Comparison of ENCODE assay signal across 8 cellular contexts in the genomic region with DNA sequence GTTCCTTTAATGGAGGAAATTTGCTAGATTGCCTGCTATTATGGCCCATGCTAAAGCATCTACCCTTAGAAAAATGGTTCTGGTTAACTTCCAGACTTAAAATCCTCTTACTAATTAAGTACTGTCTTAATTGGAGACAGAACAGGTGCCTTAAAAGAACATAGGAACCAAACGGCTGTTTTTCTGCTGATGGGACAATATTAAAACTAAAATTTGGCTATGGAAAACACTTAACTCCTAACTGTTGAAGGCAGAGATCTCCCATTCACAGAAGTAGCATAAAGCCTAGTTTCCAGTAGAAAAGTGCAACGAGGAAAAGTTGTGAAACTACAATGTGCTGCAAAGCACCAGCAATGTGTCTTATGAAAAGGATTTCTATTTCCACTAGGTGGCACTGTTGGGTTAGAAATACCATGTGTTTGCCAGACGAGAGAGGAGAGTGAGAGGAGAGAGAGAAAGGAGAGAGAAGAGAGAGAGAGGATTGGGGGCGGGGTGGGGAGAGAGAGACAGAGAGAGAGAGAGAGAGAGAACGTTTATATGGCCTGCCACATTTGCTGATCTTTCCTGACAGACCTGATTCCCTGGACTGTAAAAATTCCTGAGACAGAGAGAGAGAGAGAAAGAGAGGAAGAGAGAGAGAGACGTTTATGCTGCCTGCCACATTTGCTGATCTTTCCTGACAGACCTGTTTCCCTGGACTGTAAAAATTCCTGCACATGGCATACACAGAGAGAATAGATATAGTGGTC. TPM values are rescaled to one million over a fixed set of nuclear protein-coding genes. Genes with fewer than 3 reads are reported as not detected.
DNase-seq lines count a peak whose midpoint lies in the region; ATAC-seq lines count a peak whose summit lies in the region.

No MANE protein-coding gene starts in this region.

- no peak overlapping the region for H3K4me3 Mint-ChIP-seq in immature natural killer cell

- H3K36me3 Mint-ChIP-seq in immature natural killer cell = no peaks in the 10 kb centered on the region

- peak; percentile 56 for DNase-seq in COLO829 (ENCODE audit: low spot score)
- DNase-seq in NCI-H226 = peak; percentile 49
- DNase-seq in astrocyte of the hippocampus (ENCODE audit: low read depth, low spot score) = peak; percentile 80
- DNase-seq in immature natural killer cell = peak; percentile 12 to 38 (median 24)
- peak; percentile 55 for DNase-seq in stromal cell of bone marrow (ENCODE audit: low read depth)
- DNase-seq in NCI-H187 treated with DMSO at 0.1 percent for 48 hours (lab: John Stamatoyannopoulos, UW) = no peak

- ATAC-seq in GM18861 (IDR thresholded peaks at IDR 0.05; ENCODE audit: unreplicated experiment) = peak; percentile 92
- peak; percentile 92 for ATAC-seq in HG03103 (IDR thresholded peaks at IDR 0.05; ENCODE audit: low read depth, unreplicated experiment)

- peaks cover 2 to 8% (median 4%) of the 10 kb centered on the region in 3 donors for H3K27me3 Mint-ChIP-seq in immature natural killer cell (ENCODE audit: low read depth in 3 of 3)

- H3K27ac Mint-ChIP-seq in immature natural killer cell = no peak overlapping the region

- H3K9me3 Mint-ChIP-seq in immature natural killer cell = no peaks in the 10 kb centered on the region

- H3K4me1 Mint-ChIP-seq in immature natural killer cell = peaks cover 0 to 6% of the 10 kb centered on the region in 2 donors

RNA-seq across cellular contexts. Expression of a gene that starts 51.5 kb away (rescaled TPM):
- polyA plus RNA-seq in immature natural killer cell = not detected
